Comparison of ENCODE assay signal across 6 cellular contexts in genomic region chr19:17246681-17247425, GRCh38. TPM values are rescaled to one million over a fixed set of nuclear protein-coding genes. Genes with fewer than 3 reads are reported as not detected.
DNase-seq lines count a peak whose midpoint lies in the region; ATAC-seq and TF ChIP-seq lines count a peak whose summit lies in the region.

No MANE protein-coding gene starts in this region.

- no peaks in the 10 kb centered on the region for H3K9me3 ChIP-seq in body of pancreas

- H3K27ac ChIP-seq in body of pancreas = peak overlapping the region; percentile 80 to 97 (median 94)

- no peak overlapping the region for H3K4me3 ChIP-seq in body of pancreas

- H3K36me3 ChIP-seq in body of pancreas (replicated peaks in 1 of 2; ENCODE audit: insufficient read depth in 1 of 2, low read depth in 2 of 2) = no peaks in the 10 kb centered on the region

- intact Hi-C loops in body of pancreas (cut with DNase I) = no loop called here
- intact Hi-C loops in natural killer cell (cut with micrococcal nuclease) = no loop called here

- peak; percentile 41 for DNase-seq in NCI-H1105 treated with DMSO at 0.1 percent for 48 hours (lab: John Stamatoyannopoulos, UW)
- no peak for DNase-seq in NCI-H1105 (lab: John Stamatoyannopoulos, UW)
- DNase-seq in body of pancreas = peak; percentile 55 to 66 (median 60)
- no peak for DNase-seq in natural killer cell
- no peak for DNase-seq in GM19238 (ENCODE audit: insufficient read length, low spot score)
- no peak for DNase-seq in NCI-H2227 (lab: John Stamatoyannopoulos, UW; ENCODE audit: unreplicated experiment)

- ATAC-seq in body of pancreas (peak; percentile 8), natural killer cell (peak in 1 of 3 donors; percentile 1)

- WGBS in body of pancreas, 2 donors = 5 to 12% methylated on average over 18 of the region's 21 CpGs

- no peak for TF ChIP-seq POLR2A in body of pancreas (IDR thresholded peaks at IDR 0.05)

- peaks cover 59% of the 10 kb centered on the region for H3K4me1 ChIP-seq in body of pancreas

- H3K27me3 Mint-ChIP-seq in natural killer cell (ENCODE audit: low read depth in 2 of 2) = no peaks in the 10 kb centered on the region

- H3K27me3 ChIP-seq in body of pancreas = no peaks in the 10 kb centered on the region

- H3K36me3 Mint-ChIP-seq in natural killer cell = no peaks in the 10 kb centered on the region

- H3K9me3 Mint-ChIP-seq in natural killer cell = no peaks in the 10 kb centered on the region

- H3K4me3 Mint-ChIP-seq in natural killer cell = peak overlapping the region; percentile 89

- H3K27ac Mint-ChIP-seq in natural killer cell = peak overlapping the region in 1 of 2 donors; percentile 83

- TF ChIP-seq CTCF in body of pancreas (IDR thresholded peaks at IDR 0.05) = no peak
- TF ChIP-seq CTCF in natural killer cell (IDR thresholded peaks at IDR 0.05) = no peak

- peaks cover 0 to 21% of the 10 kb centered on the region in 2 donors for H3K4me1 Mint-ChIP-seq in natural killer cell

RNA-seq across cellular contexts. Expression of gene NR2F6, which starts 1.1 kb away (rescaled TPM):
- 10 to 100 TPM; 67.6 to 83.3 TPM for total RNA-seq in body of pancreas
- total RNA-seq in natural killer cell = 1 to 10 TPM; 1.3 to 4.2 (median 1.8) TPM

RNA-seq across cellular contexts. Expression of gene USHBP1, which starts 17.7 kb away (rescaled TPM):
- total RNA-seq in body of pancreas = 10 to 100 TPM in 1 of 2 donors, 1 to 10 TPM in 1; 9.2 to 10.4 TPM
- total RNA-seq in natural killer cell = not detected

RNA-seq across cellular contexts. Expression of gene BABAM1, which starts 20.4 kb away (rescaled TPM):
- total RNA-seq in body of pancreas = 10 to 100 TPM; 45.2 to 84.6 TPM
- 100 to 1,000 TPM; 106 to 127 (median 106) TPM for total RNA-seq in natural killer cell

RNA-seq across cellular contexts. Expression of gene OCEL1, which starts 20.8 kb away (rescaled TPM):
- total RNA-seq in body of pancreas (10 to 100 TPM; 27.4 to 27.8 TPM), natural killer cell (10 to 100 TPM; 28.1 to 39.1 (median 37.0) TPM)

RNA-seq across cellular contexts. Expression of gene USE1, which starts 31.7 kb away (rescaled TPM):
- total RNA-seq in body of pancreas (10 to 100 TPM; 13.2 to 20.1 TPM), natural killer cell (10 to 100 TPM; 16.4 to 21.1 (median 20.9) TPM)

Comparison
In these comparisons a context has a peak if more than half of its experiments do, and no peak if none do; other contexts are left out.
1. DNase-seq: peak in NCI-H1105 treated with DMSO at 0.1 percent for 48 hours (single experiment) and body of pancreas (4 of 4); none in NCI-H1105 (single experiment), natural killer cell (single experiment), GM19238 (single experiment) and NCI-H2227 (single experiment).
2. RNA of gene NR2F6, which starts 1.1 kb away (total RNA-seq): 67.6 to 83.3 TPM in body of pancreas; 1.3 to 4.2 TPM in natural killer cell; every median in the first group is over 10 times any median in the second.
3. RNA of gene USHBP1, which starts 17.7 kb away (total RNA-seq): 9.2 to 10.4 TPM in body of pancreas; not detected in natural killer cell; every median in the first group is over 4 times any median in the second.